ENCODE assay signal across 22 cellular contexts in the genomic region with DNA sequence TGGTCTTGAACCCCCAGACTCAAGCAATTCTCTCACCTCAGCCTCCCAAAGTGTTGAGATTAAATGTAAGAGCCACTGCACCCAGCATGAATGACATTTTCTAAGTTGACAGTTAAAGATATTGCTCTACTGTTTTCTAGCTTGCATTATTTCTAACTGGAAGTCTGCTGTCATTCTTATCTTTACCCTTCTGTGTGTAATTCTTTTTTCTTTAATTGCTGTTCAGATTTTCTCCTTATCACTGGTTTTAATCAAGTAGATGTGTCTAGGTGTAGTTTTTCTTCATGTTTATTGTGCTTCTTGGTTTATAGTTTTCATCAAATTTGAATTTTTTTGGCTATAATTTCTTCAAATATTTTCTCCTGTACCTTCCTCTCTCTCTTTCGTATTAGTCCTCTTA. TPM values are rescaled to one million over a fixed set of nuclear protein-coding genes. Genes with fewer than 3 reads are reported as not detected.
"Had no signal": no experiment of that assay in that cellular context is flagged by ENCODE, and none has a peak within 500 bp of the region (broad histone marks: within the 10 kb centered on the region; RNA-seq: fewer than 3 reads in every experiment).

No MANE protein-coding gene starts in this region.

- H3K79me2 ChIP-seq: hepatocyte had no signal

- H3K27ac Mint-ChIP-seq: nephron progenitor cell had no signal

- H2AFZ ChIP-seq: hepatocyte had no signal

- H3K4me3 Mint-ChIP-seq: nephron progenitor cell; stimulated activated naive B cell treated with anti-CD40 and anti-IgM and Interleukin-4, amounts not matched to agents 10 μg/mL and 1 μg/mL and 100 μg/mL, for 72 hours; stimulated activated naive CD8-positive, alpha-beta T cell treated with anti-CD3 and anti-CD28 coated beads, Interleukin-15, amount 100 ng/mL, for 72 hours had no signal

- H3K9me3 ChIP-seq: testis had no signal

- H3K27ac ChIP-seq: colonic mucosa, foreskin keratinocyte, hepatocyte, sigmoid colon, skin epidermis, testis, tibial nerve, upper lobe of right lung, vagina had no signal

- H3K27me3 Mint-ChIP-seq: stimulated activated naive B cell treated with anti-CD40 and anti-IgM and Interleukin-4, amounts not matched to agents 10 μg/mL and 1 μg/mL and 100 μg/mL, for 72 hours; stimulated activated naive CD8-positive, alpha-beta T cell treated with anti-CD3 and anti-CD28 coated beads, Interleukin-15, amount 100 ng/mL, for 72 hours had no signal

- H3K36me3 ChIP-seq: colonic mucosa, sigmoid colon, upper lobe of right lung, vagina had no signal

- H3K4me3 ChIP-seq: colonic mucosa, hepatocyte, mucosa of descending colon, sigmoid colon, skin epidermis, testis, tibial nerve, upper lobe of right lung, vagina had no signal

- ATAC-seq: foreskin keratinocyte; left colon; mucosa of descending colon; stimulated activated naive B cell treated with anti-CD40 and anti-IgM and Interleukin-4, amounts not matched to agents 10 μg/mL and 1 μg/mL and 100 μg/mL, for 72 hours; stimulated activated naive CD8-positive, alpha-beta T cell treated with anti-CD3 and anti-CD28 coated beads, Interleukin-15, amount 100 ng/mL, for 72 hours; upper lobe of right lung had no signal

- DNase-seq: colonic mucosa; dermis blood vessel endothelial cell; erythroblast; foreskin keratinocyte; head of caudate nucleus; left colon; mucosa of descending colon; nephron progenitor cell; posterior cingulate gyrus; sigmoid colon; stimulated activated CD4-positive, alpha-beta T cell treated with anti-CD3 and anti-CD28 coated beads, Interleukin-2, amount 100 ng/mL, for 24 hours; stimulated activated CD4-positive, alpha-beta T cell treated with anti-CD3 and anti-CD28 coated beads, Interleukin-4, amount 100 ng/mL, for 4 hours; stimulated activated naive B cell treated with anti-CD40 and anti-IgM and Interleukin-4, amounts not matched to agents 10 μg/mL and 1 μg/mL and 100 μg/mL, for 72 hours; stimulated activated naive CD8-positive, alpha-beta T cell treated with anti-CD3 and anti-CD28 coated beads, Interleukin-15, amount 100 ng/mL, for 72 hours; testis; upper lobe of right lung had no signal

- FAIRE-seq: endothelial cell of umbilical vein had no signal

- H3K4me2 ChIP-seq: hepatocyte had no signal

- H3K4me1 ChIP-seq: colonic mucosa, testis, upper lobe of right lung, vagina had no signal

- H3K27me3 ChIP-seq: colonic mucosa, foreskin keratinocyte, hepatocyte, sigmoid colon, testis, tibial nerve, upper lobe of right lung, vagina had no signal

RNA-seq across cellular contexts. Expression of a gene that starts 4.9 kb away (rescaled TPM):
- total RNA-seq: kidney epithelial cell had no signal
